In genomic region chr2:136310797-136311558, GRCh38 we compare ENCODE assay signal across 14 cellular contexts.
DNase-seq lines count a peak whose midpoint lies in the region; ATAC-seq lines count a peak whose summit lies in the region.
"Had no signal": no experiment of that assay in that cellular context is flagged by ENCODE, and none has a peak within 500 bp of the region (broad histone marks: within the 10 kb centered on the region; RNA-seq: fewer than 3 reads in every experiment).

No MANE protein-coding gene starts in this region.

- no peak overlapping the region for H3K27ac Mint-ChIP-seq in activated naive CD4-positive, alpha-beta T cell treated with anti-CD3 and anti-CD28 coated beads, Interleukin-2, amount 10 ng/mL, durations not matched to agents 7 days and 5 days
- peak overlapping the region; percentile 94 for H3K27ac Mint-ChIP-seq in activated T-helper 2 cell treated with anti-CD3 and anti-CD28 coated beads, Interferon-gamma antibody, Interleukin-2, Interleukin-4, amounts not matched to agents 10 μg/mL and 5 μg/mL and 100 μg/mL, durations not matched to agents 14 hours and 24 hours and 36 hours
- H3K27ac Mint-ChIP-seq in stimulated activated effector memory CD8-positive, alpha-beta T cell treated with anti-CD3 and anti-CD28 coated beads, Interleukin-12 subunit alpha, Interleukin-12 subunit beta, amount 100 ng/mL, for 72 hours = peak overlapping the region; percentile 52

- peaks cover 2% of the 10 kb centered on the region for H3K9me3 Mint-ChIP-seq in activated naive CD4-positive, alpha-beta T cell treated with anti-CD3 and anti-CD28 coated beads, Interleukin-2, amount 10 ng/mL, durations not matched to agents 7 days and 5 days
- H3K9me3 Mint-ChIP-seq in activated T-helper 2 cell treated with anti-CD3 and anti-CD28 coated beads, Interferon-gamma antibody, Interleukin-2, Interleukin-4, amounts not matched to agents 10 μg/mL and 5 μg/mL and 100 μg/mL, durations not matched to agents 14 hours and 24 hours and 36 hours = no peaks in the 10 kb centered on the region
- H3K9me3 Mint-ChIP-seq in stimulated activated effector memory CD8-positive, alpha-beta T cell treated with anti-CD3 and anti-CD28 coated beads, Interleukin-12 subunit alpha, Interleukin-12 subunit beta, amount 100 ng/mL, for 72 hours = no peaks in the 10 kb centered on the region

- peaks cover 15% of the 10 kb centered on the region for H3K4me1 Mint-ChIP-seq in activated naive CD4-positive, alpha-beta T cell treated with anti-CD3 and anti-CD28 coated beads, Interleukin-2, amount 10 ng/mL, durations not matched to agents 7 days and 5 days
- peaks cover 38% of the 10 kb centered on the region for H3K4me1 Mint-ChIP-seq in activated T-helper 2 cell treated with anti-CD3 and anti-CD28 coated beads, Interferon-gamma antibody, Interleukin-2, Interleukin-4, amounts not matched to agents 10 μg/mL and 5 μg/mL and 100 μg/mL, durations not matched to agents 14 hours and 24 hours and 36 hours (ENCODE audit: low read depth)
- H3K4me1 Mint-ChIP-seq in stimulated activated effector memory CD8-positive, alpha-beta T cell treated with anti-CD3 and anti-CD28 coated beads, Interleukin-12 subunit alpha, Interleukin-12 subunit beta, amount 100 ng/mL, for 72 hours = peaks cover 31% of the 10 kb centered on the region

- DNase-seq in activated naive CD4-positive, alpha-beta T cell treated with Interleukin-2 at 50 U/mL for 16 hours = peak; percentile 23
- DNase-seq in activated naive CD4-positive, alpha-beta T cell treated with anti-CD3 and anti-CD28 coated beads, Interleukin-2, amount 10 ng/mL, durations not matched to agents 7 days and 5 days = no peak
- peak; percentile 88 for DNase-seq in NOMO-1 treated with DMSO at 0.1 percent for 48 hours (lab: John Stamatoyannopoulos, UW; ENCODE audit: unreplicated experiment)
- no peak for DNase-seq in activated T-helper 2 cell treated with anti-CD3 and anti-CD28 coated beads, Interferon-gamma antibody, Interleukin-2, Interleukin-4, amounts not matched to agents 10 μg/mL and 5 μg/mL and 100 μg/mL, durations not matched to agents 14 hours and 24 hours and 36 hours (ENCODE audit: low spot score)
- peak in 1 of 2 donors; percentile 62 for DNase-seq in stimulated activated effector memory CD8-positive, alpha-beta T cell treated with anti-CD3 and anti-CD28 coated beads, Interleukin-12 subunit alpha, Interleukin-12 subunit beta, amount 100 ng/mL, for 72 hours (ENCODE audit: low spot score in 2 of 2)
- DNase-seq in NCI-H1417 (lab: John Stamatoyannopoulos, UW) = no peak
- no peak for DNase-seq in glomerular visceral epithelial cell (ENCODE audit: extremely low spot score)
- no peak for DNase-seq in UCSD-AML1 (lab: John Stamatoyannopoulos, UW; ENCODE audit: unreplicated experiment)
- DNase-seq: cortex of kidney, DMS153, KBM-7, kidney glomerular epithelial cell, NCI-H446 treated with DMSO at 0.1 percent for 48 hours had no signal

- H3K27me3 Mint-ChIP-seq in activated naive CD4-positive, alpha-beta T cell treated with anti-CD3 and anti-CD28 coated beads, Interleukin-2, amount 10 ng/mL, durations not matched to agents 7 days and 5 days = peaks cover 7% of the 10 kb centered on the region
- no peaks in the 10 kb centered on the region for H3K27me3 Mint-ChIP-seq in activated T-helper 2 cell treated with anti-CD3 and anti-CD28 coated beads, Interferon-gamma antibody, Interleukin-2, Interleukin-4, amounts not matched to agents 10 μg/mL and 5 μg/mL and 100 μg/mL, durations not matched to agents 14 hours and 24 hours and 36 hours (ENCODE audit: low read depth)

- H3K4me3 Mint-ChIP-seq in activated naive CD4-positive, alpha-beta T cell treated with anti-CD3 and anti-CD28 coated beads, Interleukin-2, amount 10 ng/mL, durations not matched to agents 7 days and 5 days = no peak overlapping the region
- H3K4me3 Mint-ChIP-seq in activated T-helper 2 cell treated with anti-CD3 and anti-CD28 coated beads, Interferon-gamma antibody, Interleukin-2, Interleukin-4, amounts not matched to agents 10 μg/mL and 5 μg/mL and 100 μg/mL, durations not matched to agents 14 hours and 24 hours and 36 hours (ENCODE audit: low read depth) = no peak overlapping the region
- peak overlapping the region; percentile 46 for H3K4me3 Mint-ChIP-seq in stimulated activated effector memory CD8-positive, alpha-beta T cell treated with anti-CD3 and anti-CD28 coated beads, Interleukin-12 subunit alpha, Interleukin-12 subunit beta, amount 100 ng/mL, for 72 hours

- intact Hi-C loops in activated T-helper 2 cell treated with anti-CD3 and anti-CD28 coated beads, Interferon-gamma antibody, Interleukin-2, Interleukin-4, amounts not matched to agents 10 μg/mL and 5 μg/mL and 100 μg/mL, durations not matched to agents 14 hours and 24 hours and 36 hours (cut with micrococcal nuclease) = loop anchor here (1.0 to 5.0 kb wide), 13 partner anchors 8 to 394 kb away; partner anchors contain the start of gene CXCR4

- no peaks in the 10 kb centered on the region for H3K36me3 Mint-ChIP-seq in activated naive CD4-positive, alpha-beta T cell treated with anti-CD3 and anti-CD28 coated beads, Interleukin-2, amount 10 ng/mL, durations not matched to agents 7 days and 5 days
- no peaks in the 10 kb centered on the region for H3K36me3 Mint-ChIP-seq in activated T-helper 2 cell treated with anti-CD3 and anti-CD28 coated beads, Interferon-gamma antibody, Interleukin-2, Interleukin-4, amounts not matched to agents 10 μg/mL and 5 μg/mL and 100 μg/mL, durations not matched to agents 14 hours and 24 hours and 36 hours (ENCODE audit: low read depth)
- H3K36me3 Mint-ChIP-seq in stimulated activated effector memory CD8-positive, alpha-beta T cell treated with anti-CD3 and anti-CD28 coated beads, Interleukin-12 subunit alpha, Interleukin-12 subunit beta, amount 100 ng/mL, for 72 hours = no peaks in the 10 kb centered on the region

- CTCF ChIA-PET in activated naive CD4-positive, alpha-beta T cell treated with anti-CD3 and anti-CD28 coated beads, Interleukin-2, amount 10 ng/mL, durations not matched to agents 7 days and 5 days (lab: Charles Lee) = interaction anchor here (1.0 to 1.1 kb wide), 2 partner anchors 8 to 9 kb away, joined by 3 read pairs; no protein-coding TSS in a partner anchor

- ATAC-seq in stimulated activated effector memory CD8-positive, alpha-beta T cell treated with anti-CD3 and anti-CD28 coated beads, Interleukin-12 subunit alpha, Interleukin-12 subunit beta, amount 100 ng/mL, for 72 hours = peak; percentile 95
- ATAC-seq: esophagus mucosa had no signal

Comparison
In these comparisons a context has a peak if more than half of its experiments do, and no peak if none do; other contexts are left out.
1. DNase-seq: peak in activated naive CD4-positive, alpha-beta T cell treated with Interleukin-2 at 50 U/mL for 16 hours (single experiment) and NOMO-1 treated with DMSO at 0.1 percent for 48 hours (single experiment); none in activated naive CD4-positive, alpha-beta T cell treated with anti-CD3 and anti-CD28 coated beads, Interleukin-2, amount 10 ng/mL, durations not matched to agents 7 days and 5 days (single experiment), activated T-helper 2 cell treated with anti-CD3 and anti-CD28 coated beads, Interferon-gamma antibody, Interleukin-2, Interleukin-4, amounts not matched to agents 10 μg/mL and 5 μg/mL and 100 μg/mL, durations not matched to agents 14 hours and 24 hours and 36 hours (single experiment), NCI-H1417 (0 of 3), glomerular visceral epithelial cell (single experiment) and UCSD-AML1 (single experiment).